Comparison of ENCODE assay signal across 25 cellular contexts in genomic region chr16:72332926-72333325, GRCh38.
A peak's percentile ranks its signal among the peaks of the same experiment; 100 is the strongest.
DNase-seq lines count a peak whose midpoint lies in the region; ATAC-seq, FAIRE-seq and TF ChIP-seq lines count a peak whose summit lies in the region.
"Had no signal": no experiment of that assay in that cellular context is flagged by ENCODE, and none has a peak within 500 bp of the region (broad histone marks: within the 10 kb centered on the region; RNA-seq: fewer than 3 reads in every experiment).

No MANE protein-coding gene starts in this region.

- H3K9me3 ChIP-seq in right cardiac atrium (ENCODE audit: control insufficient read depth, low read length) (no peaks in the 10 kb centered on the region), right atrium auricular region (peaks cover 0 to 7% of the 10 kb centered on the region in 2 donors), HepG2 (ENCODE audit: low read length) (no peaks in the 10 kb centered on the region; the same call in 1 of the 2 replicates), GM23248 (ENCODE audit: low read depth) (no peaks in the 10 kb centered on the region)
- H3K9me3 ChIP-seq: BE2C had no signal

- TF ChIP-seq CTCF in right atrium auricular region (IDR thresholded peaks at IDR 0.05), result no peak
- TF ChIP-seq CTCF in HepG2 (CRISPR knock-in tag; IDR thresholded peaks at IDR 0.05), result no peak

- no TSS peak for BruUV-seq in HepG2 (replicated peaks; lab: Mats Ljungman, UMichigan)

- H3K36me3 Mint-ChIP-seq in stimulated activated memory B cell treated with anti-CD40 and anti-IgM and Interleukin-4, amounts not matched to agents 10 μg/mL and 1 μg/mL and 100 μg/mL, for 72 hours, result peaks cover 18% of the 10 kb centered on the region
- H3K36me3 Mint-ChIP-seq: CD8-positive, alpha-beta memory T cell had no signal

- H3K4me1 ChIP-seq in right cardiac atrium (ENCODE audit: control insufficient read depth, insufficient read depth, low read length), result no peaks in the 10 kb centered on the region
- H3K4me1 ChIP-seq in right atrium auricular region, result no peaks in the 10 kb centered on the region
- no peaks in the 10 kb centered on the region for H3K4me1 ChIP-seq in HepG2 (ENCODE audit: insufficient read depth, low read length)
- no peaks in the 10 kb centered on the region for H3K4me1 ChIP-seq in GM23248 (ENCODE audit: insufficient read depth)
- H3K4me1 ChIP-seq: BE2C had no signal

- H3K9me3 Mint-ChIP-seq in stimulated activated memory B cell treated with anti-CD40 and anti-IgM and Interleukin-4, amounts not matched to agents 10 μg/mL and 1 μg/mL and 100 μg/mL, for 72 hours, result peaks cover 24% of the 10 kb centered on the region

- H3K27me3 Mint-ChIP-seq in stimulated activated memory B cell treated with anti-CD40 and anti-IgM and Interleukin-4, amounts not matched to agents 10 μg/mL and 1 μg/mL and 100 μg/mL, for 72 hours, result no peaks in the 10 kb centered on the region
- H3K27me3 Mint-ChIP-seq: CD4-positive, alpha-beta T cell; CD8-positive, alpha-beta memory T cell had no signal

- in situ Hi-C loops in HepG2 (cut with HindIII; ENCODE audit: extremely low pct_ligation_motif_present, low pct_unique_long_range_greater_than_20kb), result no loop called here
- in situ Hi-C loops in GM23248 (cut with MboI), result no loop called here

- H2AFZ ChIP-seq in HepG2 (ENCODE audit: low read length) (no peak overlapping the region), GM23248 (no peak overlapping the region)

- H3K4me3 ChIP-seq in right cardiac atrium (ENCODE audit: low read length) (no peak overlapping the region), right atrium auricular region (no peak overlapping the region), HepG2 (replicated peaks in 1 of 3; ENCODE audit: insufficient read depth in 1 of 3, low read depth in 2 of 3, low read length in 3 of 3) (no peak overlapping the region), GM23248 (no peak overlapping the region)
- H3K4me3 ChIP-seq: BLaER1 treated with 17β-estradiol and CSF1 and Interleukin-3, amounts not matched to agents 10 nM and 100 nM; GM12878; HAP-1 had no signal

- no peaks in the 10 kb centered on the region for H3K4me1 Mint-ChIP-seq in stimulated activated memory B cell treated with anti-CD40 and anti-IgM and Interleukin-4, amounts not matched to agents 10 μg/mL and 1 μg/mL and 100 μg/mL, for 72 hours
- H3K4me1 Mint-ChIP-seq: CD8-positive, alpha-beta memory T cell had no signal

- H3K79me2 ChIP-seq in HepG2 (ENCODE audit: insufficient read depth, low read length) (no peaks in the 10 kb centered on the region), GM23248 (ENCODE audit: insufficient read depth) (no peaks in the 10 kb centered on the region)

- H3K9ac ChIP-seq in HepG2 (ENCODE audit: insufficient read depth, low read depth, low read length) (no peak overlapping the region), GM23248 (no peak overlapping the region)
- H3K9ac ChIP-seq: BLaER1 treated with 17β-estradiol and CSF1 and Interleukin-3, amounts not matched to agents 10 nM and 100 nM had no signal

- no peaks in the 10 kb centered on the region for H3F3A ChIP-seq in GM23248 (ENCODE audit: insufficient read depth)

- TF ChIP-seq RAD21 in HepG2 (CRISPR knock-in tag; IDR thresholded peaks at IDR 0.05), result no peak

- H4K20me1 ChIP-seq in HepG2 (ENCODE audit: insufficient read depth, low read length) (no peaks in the 10 kb centered on the region), GM23248 (ENCODE audit: insufficient read depth) (no peaks in the 10 kb centered on the region)
- H4K20me1 ChIP-seq: BLaER1 treated with 17β-estradiol and CSF1 and Interleukin-3, amounts not matched to agents 10 nM and 100 nM had no signal

- CTCF ChIA-PET in HepG2 (lab: Yijun Ruan, JAX; ENCODE audit: low intra/inter-chr PET ratio, low total read pairs), result no interaction called here

- WGBS in right cardiac atrium, result 95% methylated on average over 2 of the region's 2 CpGs
- 94% methylated on average over 2 of the region's 2 CpGs for WGBS in HepG2 (ENCODE audit: low lambda C conversion rate)
- WGBS in GM23248 (ENCODE audit: low coverage in 1 of 2, low lambda C conversion rate in 2 of 2, missing lambda C conversion rate in 2 of 2), 2 experiments, result 60 to 73% methylated on average over 2 of the region's 2 CpGs

- POLR2A ChIA-PET in HepG2 (lab: Yijun Ruan, JAX), result no interaction called here

- peak in 2 of 3 donors; percentile 26 to 30 for DNase-seq in right cardiac atrium
- no peak for DNase-seq in right atrium auricular region (ENCODE audit: low spot score)
- no peak for DNase-seq in HepG2 (ENCODE audit: low spot score)
- DNase-seq in GM23248, result no peak
- no peak for DNase-seq in NCI-H2029 (lab: John Stamatoyannopoulos, UW)
- DNase-seq: AML-193; BE2C; CD4-positive, alpha-beta T cell; CD8-positive, alpha-beta memory T cell; DMS 273 treated with DMSO at 0.1 percent for 48 hours; DMS79; EL; GDM1; GOT3; HFFc6 had no signal

- no peaks in the 10 kb centered on the region for H3K9me2 ChIP-seq in GM23248 (ENCODE audit: insufficient read depth)

- no peak overlapping the region for H3K4me3 Mint-ChIP-seq in stimulated activated memory B cell treated with anti-CD40 and anti-IgM and Interleukin-4, amounts not matched to agents 10 μg/mL and 1 μg/mL and 100 μg/mL, for 72 hours
- H3K4me3 Mint-ChIP-seq: CD14-positive monocyte; CD4-positive, alpha-beta T cell; CD8-positive, alpha-beta memory T cell; HFFc6 had no signal

- ATAC-seq in right cardiac atrium (no peak), HepG2 (no peak)
- peak; percentile 43 for ATAC-seq in stimulated activated memory B cell treated with anti-CD40 and anti-IgM and Interleukin-4, amounts not matched to agents 10 μg/mL and 1 μg/mL and 100 μg/mL, for 72 hours
- ATAC-seq: GM12878 had no signal

- H3K27ac ChIP-seq in right cardiac atrium (ENCODE audit: low read length), result no peak overlapping the region
- no peak overlapping the region for H3K27ac ChIP-seq in right atrium auricular region
- no peak overlapping the region for H3K27ac ChIP-seq in HepG2 (ENCODE audit: extremely low read length, insufficient read depth, low read length)
- no peak overlapping the region for H3K27ac ChIP-seq in GM23248
- H3K27ac ChIP-seq: 22Rv1; BLaER1 treated with 17β-estradiol and CSF1 and Interleukin-3, amounts not matched to agents 10 nM and 100 nM had no signal

- no peaks in the 10 kb centered on the region for H3K27me3 ChIP-seq in right cardiac atrium (ENCODE audit: control insufficient read depth, insufficient read depth)
- H3K27me3 ChIP-seq in right atrium auricular region, result no peaks in the 10 kb centered on the region
- H3K27me3 ChIP-seq in HepG2 (ENCODE audit: control insufficient read depth in 1 of 2, insufficient read depth in 2 of 2, low read length in 2 of 2), result no peaks in the 10 kb centered on the region
- H3K27me3 ChIP-seq in GM23248 (replicated peaks; ENCODE audit: insufficient read depth), result no peaks in the 10 kb centered on the region
- H3K27me3 ChIP-seq: BE2C; BLaER1 treated with 17β-estradiol and CSF1 and Interleukin-3, amounts not matched to agents 10 nM and 100 nM had no signal

- H3K27ac Mint-ChIP-seq in stimulated activated memory B cell treated with anti-CD40 and anti-IgM and Interleukin-4, amounts not matched to agents 10 μg/mL and 1 μg/mL and 100 μg/mL, for 72 hours, result no peak overlapping the region
- H3K27ac Mint-ChIP-seq: CD14-positive monocyte; CD4-positive, alpha-beta T cell; CD8-positive, alpha-beta memory T cell; HFFc6 had no signal

- no peak for TF ChIP-seq POLR2A in HepG2 (IDR thresholded peaks at IDR 0.05; ENCODE audit: insufficient read depth in 1 of 2, low read depth in 2 of 2, low read length in 2 of 2)

- intact Hi-C loops in right cardiac atrium (cut with DNase I) (no loop called here), HepG2 (cut with micrococcal nuclease; ENCODE audit: unreplicated experiment) (no loop called here)

- TF ChIP-seq EP300 in HepG2 (IDR thresholded peaks at IDR 0.05; ENCODE audit: low read depth in 2 of 2, low read length in 2 of 2), result no peak
- TF ChIP-seq EP300 in HepG2 (CRISPR knock-in tag; IDR thresholded peaks at IDR 0.05; ENCODE audit: borderline replicate concordance), result no peak

- FAIRE-seq in HepG2 (lab: Jason Lieb, UNC), result no peak
- FAIRE-seq: A204.1, D721Med, GM12878, GM19239, H54 had no signal

- no peaks in the 10 kb centered on the region for H3K36me3 ChIP-seq in right atrium auricular region
- no peaks in the 10 kb centered on the region for H3K36me3 ChIP-seq in HepG2 (replicated peaks in 1 of 2; ENCODE audit: control insufficient read depth in 1 of 2, insufficient read depth in 2 of 2, low read length in 2 of 2)
- no peaks in the 10 kb centered on the region for H3K36me3 ChIP-seq in GM23248 (ENCODE audit: low read depth)
- H3K36me3 ChIP-seq: BE2C, HAP-1 had no signal

- H3K4me2 ChIP-seq in HepG2 (ENCODE audit: low read depth, low read length), result no peak overlapping the region
- H3K4me2 ChIP-seq in GM23248 (ENCODE audit: unreplicated experiment), result no peak overlapping the region
- H3K4me2 ChIP-seq: BLaER1 treated with 17β-estradiol and CSF1 and Interleukin-3, amounts not matched to agents 10 nM and 100 nM had no signal

TF ChIP-seq in HepG2, 621 proteins besides CTCF, POLR2A, EP300 and RAD21:
- TF ChIP-seq HHEX (CRISPR knock-in tag; IDR thresholded peaks at IDR 0.05), result no peak
- TF ChIP-seq ZNF883 (CRISPR knock-in tag; IDR thresholded peaks at IDR 0.05; ENCODE audit: not compliant biosample characterization), result peak; percentile 36
TF ChIP-seq in HepG2: peak in this region for 1.

Comparison
In these comparisons a context has a peak if more than half of its experiments do, and no peak if none do; other contexts are left out.
1. DNase-seq: peak in right cardiac atrium (2 of 3); none in right atrium auricular region (single experiment), HepG2 (single experiment), GM23248 (single experiment) and NCI-H2029 (single experiment).